Comparison of ENCODE assay signal across 1 cellular context in the genomic region with DNA sequence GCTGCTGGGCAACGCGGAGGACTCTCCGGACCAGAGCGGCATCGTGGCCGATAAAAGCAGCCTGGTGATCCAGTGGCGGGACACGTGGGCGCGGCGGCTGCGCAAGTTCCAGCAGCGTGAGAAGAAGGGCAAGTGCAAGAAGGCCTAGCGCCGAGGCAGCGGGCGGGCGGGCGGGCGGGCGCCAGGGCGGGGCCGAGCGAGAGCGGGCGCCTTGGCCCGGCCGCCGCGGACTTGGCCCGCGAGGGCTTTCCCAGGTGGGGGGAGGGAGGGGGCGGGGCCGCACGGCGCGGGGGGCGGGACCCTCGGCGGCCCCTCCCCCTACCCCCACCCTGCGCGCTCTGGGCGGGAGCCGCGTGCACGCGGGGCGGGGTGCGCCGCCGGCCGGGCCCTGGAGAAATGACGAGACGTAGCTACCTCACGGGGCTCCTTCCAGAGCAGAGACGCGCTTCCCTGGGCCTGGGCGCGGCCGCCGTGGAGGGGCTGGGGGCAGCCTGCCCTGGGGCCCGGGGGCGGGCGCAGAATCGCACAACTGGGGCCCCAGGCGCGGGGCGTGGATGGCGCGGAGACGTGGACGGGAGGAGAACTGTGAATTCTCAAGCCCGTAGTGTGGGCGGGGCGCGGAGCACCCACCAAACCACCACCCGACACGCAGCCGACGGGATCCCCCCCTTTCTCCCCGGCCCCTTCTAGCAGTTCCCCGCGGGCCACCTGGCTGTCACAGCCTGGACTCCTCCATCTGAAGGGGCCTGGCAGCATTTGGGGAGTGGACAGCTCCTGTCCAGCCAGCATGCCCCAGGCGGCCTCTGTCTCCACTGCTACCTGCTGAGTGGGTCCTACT.
TF ChIP-seq lines count a peak whose summit lies in the region.

No MANE protein-coding gene starts in this region.

TF ChIP-seq in HEK293, 187 proteins besides CTCF, POLR2A, EP300 and RAD21 (continued from another document):
- TF ChIP-seq, protein P1, sequence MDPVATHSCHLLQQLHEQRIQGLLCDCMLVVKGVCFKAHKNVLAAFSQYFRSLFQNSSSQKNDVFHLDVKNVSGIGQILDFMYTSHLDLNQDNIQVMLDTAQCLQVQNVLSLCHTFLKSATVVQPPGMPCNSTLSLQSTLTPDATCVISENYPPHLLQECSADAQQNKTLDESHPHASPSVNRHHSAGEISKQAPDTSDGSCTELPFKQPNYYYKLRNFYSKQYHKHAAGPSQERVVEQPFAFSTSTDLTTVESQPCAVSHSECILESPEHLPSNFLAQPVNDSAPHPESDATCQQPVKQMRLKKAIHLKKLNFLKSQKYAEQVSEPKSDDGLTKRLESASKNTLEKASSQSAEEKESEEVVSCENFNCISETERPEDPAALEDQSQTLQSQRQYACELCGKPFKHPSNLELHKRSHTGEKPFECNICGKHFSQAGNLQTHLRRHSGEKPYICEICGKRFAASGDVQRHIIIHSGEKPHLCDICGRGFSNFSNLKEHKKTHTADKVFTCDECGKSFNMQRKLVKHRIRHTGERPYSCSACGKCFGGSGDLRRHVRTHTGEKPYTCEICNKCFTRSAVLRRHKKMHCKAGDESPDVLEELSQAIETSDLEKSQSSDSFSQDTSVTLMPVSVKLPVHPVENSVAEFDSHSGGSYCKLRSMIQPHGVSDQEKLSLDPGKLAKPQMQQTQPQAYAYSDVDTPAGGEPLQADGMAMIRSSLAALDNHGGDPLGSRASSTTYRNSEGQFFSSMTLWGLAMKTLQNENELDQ (tag by site-specific recombination; IDR thresholded peaks at IDR 0.05; ENCODE audit: low read depth): no peak
- TF ChIP-seq ZNF37A (tag by site-specific recombination; IDR thresholded peaks at IDR 0.05) (no peak), ZNF830 (tag by site-specific recombination; IDR thresholded peaks at IDR 0.05; ENCODE audit: low read depth) (no peak), ZFHX2 (tag by site-specific recombination; conservative IDR thresholded peaks at IDR 0.05) (peak; percentile 74), ZNF792 (tag by site-specific recombination; IDR thresholded peaks at IDR 0.05) (no peak), ZNF2 (tag by site-specific recombination; IDR thresholded peaks at IDR 0.05) (no peak), ZNF146 (tag by site-specific recombination; IDR thresholded peaks at IDR 0.05) (no peak), GLI4 (tag by site-specific recombination; IDR thresholded peaks at IDR 0.05) (peak; percentile 59; the same call in 1 of the 2 replicates), ZNF529 (tag by site-specific recombination; IDR thresholded peaks at IDR 0.05; ENCODE audit: insufficient replicate concordance) (no peak), KLF8 (tag by site-specific recombination; IDR thresholded peaks at IDR 0.05) (peak; percentile 28; the same call in 1 of the 2 replicates), ZNF48 (tag by site-specific recombination; IDR thresholded peaks at IDR 0.05) (no peak), ZNF133 (tag by site-specific recombination; IDR thresholded peaks at IDR 0.05) (no peak), ZNF423 (tag by site-specific recombination; IDR thresholded peaks at IDR 0.05) (peak; percentile 40; the same call in 1 of the 2 replicates), ZNF585B (tag by site-specific recombination; IDR thresholded peaks at IDR 0.05) (no peak), ZNF510 (tag by site-specific recombination; IDR thresholded peaks at IDR 0.05; ENCODE audit: insufficient replicate concordance) (no peak), ZNF629 (tag by site-specific recombination; IDR thresholded peaks at IDR 0.05) (no peak)
- TF ChIP-seq, protein P2, sequence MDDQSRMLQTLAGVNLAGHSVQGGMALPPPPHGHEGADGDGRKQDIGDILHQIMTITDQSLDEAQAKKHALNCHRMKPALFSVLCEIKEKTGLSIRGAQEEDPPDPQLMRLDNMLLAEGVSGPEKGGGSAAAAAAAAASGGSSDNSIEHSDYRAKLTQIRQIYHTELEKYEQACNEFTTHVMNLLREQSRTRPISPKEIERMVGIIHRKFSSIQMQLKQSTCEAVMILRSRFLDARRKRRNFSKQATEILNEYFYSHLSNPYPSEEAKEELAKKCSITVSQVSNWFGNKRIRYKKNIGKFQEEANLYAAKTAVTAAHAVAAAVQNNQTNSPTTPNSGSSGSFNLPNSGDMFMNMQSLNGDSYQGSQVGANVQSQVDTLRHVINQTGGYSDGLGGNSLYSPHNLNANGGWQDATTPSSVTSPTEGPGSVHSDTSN (CRISPR knock-in tag; IDR thresholded peaks at IDR 0.05): 0 out of 2 replicates have a peak, but pooled peaks have one; percentile 31
- TF ChIP-seq, protein P3, sequence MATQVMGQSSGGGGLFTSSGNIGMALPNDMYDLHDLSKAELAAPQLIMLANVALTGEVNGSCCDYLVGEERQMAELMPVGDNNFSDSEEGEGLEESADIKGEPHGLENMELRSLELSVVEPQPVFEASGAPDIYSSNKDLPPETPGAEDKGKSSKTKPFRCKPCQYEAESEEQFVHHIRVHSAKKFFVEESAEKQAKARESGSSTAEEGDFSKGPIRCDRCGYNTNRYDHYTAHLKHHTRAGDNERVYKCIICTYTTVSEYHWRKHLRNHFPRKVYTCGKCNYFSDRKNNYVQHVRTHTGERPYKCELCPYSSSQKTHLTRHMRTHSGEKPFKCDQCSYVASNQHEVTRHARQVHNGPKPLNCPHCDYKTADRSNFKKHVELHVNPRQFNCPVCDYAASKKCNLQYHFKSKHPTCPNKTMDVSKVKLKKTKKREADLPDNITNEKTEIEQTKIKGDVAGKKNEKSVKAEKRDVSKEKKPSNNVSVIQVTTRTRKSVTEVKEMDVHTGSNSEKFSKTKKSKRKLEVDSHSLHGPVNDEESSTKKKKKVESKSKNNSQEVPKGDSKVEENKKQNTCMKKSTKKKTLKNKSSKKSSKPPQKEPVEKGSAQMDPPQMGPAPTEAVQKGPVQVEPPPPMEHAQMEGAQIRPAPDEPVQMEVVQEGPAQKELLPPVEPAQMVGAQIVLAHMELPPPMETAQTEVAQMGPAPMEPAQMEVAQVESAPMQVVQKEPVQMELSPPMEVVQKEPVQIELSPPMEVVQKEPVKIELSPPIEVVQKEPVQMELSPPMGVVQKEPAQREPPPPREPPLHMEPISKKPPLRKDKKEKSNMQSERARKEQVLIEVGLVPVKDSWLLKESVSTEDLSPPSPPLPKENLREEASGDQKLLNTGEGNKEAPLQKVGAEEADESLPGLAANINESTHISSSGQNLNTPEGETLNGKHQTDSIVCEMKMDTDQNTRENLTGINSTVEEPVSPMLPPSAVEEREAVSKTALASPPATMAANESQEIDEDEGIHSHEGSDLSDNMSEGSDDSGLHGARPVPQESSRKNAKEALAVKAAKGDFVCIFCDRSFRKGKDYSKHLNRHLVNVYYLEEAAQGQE (tag by site-specific recombination; IDR thresholded peaks at IDR 0.05): peak; percentile 91
- TF ChIP-seq, protein P4, sequence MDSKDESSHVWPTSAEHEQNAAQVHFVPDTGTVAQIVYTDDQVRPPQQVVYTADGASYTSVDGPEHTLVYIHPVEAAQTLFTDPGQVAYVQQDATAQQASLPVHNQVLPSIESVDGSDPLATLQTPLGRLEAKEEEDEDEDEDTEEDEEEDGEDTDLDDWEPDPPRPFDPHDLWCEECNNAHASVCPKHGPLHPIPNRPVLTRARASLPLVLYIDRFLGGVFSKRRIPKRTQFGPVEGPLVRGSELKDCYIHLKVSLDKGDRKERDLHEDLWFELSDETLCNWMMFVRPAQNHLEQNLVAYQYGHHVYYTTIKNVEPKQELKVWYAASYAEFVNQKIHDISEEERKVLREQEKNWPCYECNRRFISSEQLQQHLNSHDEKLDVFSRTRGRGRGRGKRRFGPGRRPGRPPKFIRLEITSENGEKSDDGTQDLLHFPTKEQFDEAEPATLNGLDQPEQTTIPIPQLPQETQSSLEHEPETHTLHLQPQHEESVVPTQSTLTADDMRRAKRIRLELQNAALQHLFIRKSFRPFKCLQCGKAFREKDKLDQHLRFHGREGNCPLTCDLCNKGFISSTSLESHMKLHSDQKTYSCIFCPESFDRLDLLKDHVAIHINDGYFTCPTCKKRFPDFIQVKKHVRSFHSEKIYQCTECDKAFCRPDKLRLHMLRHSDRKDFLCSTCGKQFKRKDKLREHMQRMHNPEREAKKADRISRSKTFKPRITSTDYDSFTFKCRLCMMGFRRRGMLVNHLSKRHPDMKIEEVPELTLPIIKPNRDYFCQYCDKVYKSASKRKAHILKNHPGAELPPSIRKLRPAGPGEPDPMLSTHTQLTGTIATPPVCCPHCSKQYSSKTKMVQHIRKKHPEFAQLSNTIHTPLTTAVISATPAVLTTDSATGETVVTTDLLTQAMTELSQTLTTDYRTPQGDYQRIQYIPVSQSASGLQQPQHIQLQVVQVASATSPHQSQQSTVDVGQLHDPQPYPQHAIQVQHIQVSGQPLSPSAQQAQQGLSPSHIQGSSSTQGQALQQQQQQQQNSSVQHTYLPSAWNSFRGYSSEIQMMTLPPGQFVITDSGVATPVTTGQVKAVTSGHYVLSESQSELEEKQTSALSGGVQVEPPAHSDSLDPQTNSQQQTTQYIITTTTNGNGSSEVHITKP (tag by site-specific recombination; IDR thresholded peaks at IDR 0.05): no peak
- TF ChIP-seq, protein P5, sequence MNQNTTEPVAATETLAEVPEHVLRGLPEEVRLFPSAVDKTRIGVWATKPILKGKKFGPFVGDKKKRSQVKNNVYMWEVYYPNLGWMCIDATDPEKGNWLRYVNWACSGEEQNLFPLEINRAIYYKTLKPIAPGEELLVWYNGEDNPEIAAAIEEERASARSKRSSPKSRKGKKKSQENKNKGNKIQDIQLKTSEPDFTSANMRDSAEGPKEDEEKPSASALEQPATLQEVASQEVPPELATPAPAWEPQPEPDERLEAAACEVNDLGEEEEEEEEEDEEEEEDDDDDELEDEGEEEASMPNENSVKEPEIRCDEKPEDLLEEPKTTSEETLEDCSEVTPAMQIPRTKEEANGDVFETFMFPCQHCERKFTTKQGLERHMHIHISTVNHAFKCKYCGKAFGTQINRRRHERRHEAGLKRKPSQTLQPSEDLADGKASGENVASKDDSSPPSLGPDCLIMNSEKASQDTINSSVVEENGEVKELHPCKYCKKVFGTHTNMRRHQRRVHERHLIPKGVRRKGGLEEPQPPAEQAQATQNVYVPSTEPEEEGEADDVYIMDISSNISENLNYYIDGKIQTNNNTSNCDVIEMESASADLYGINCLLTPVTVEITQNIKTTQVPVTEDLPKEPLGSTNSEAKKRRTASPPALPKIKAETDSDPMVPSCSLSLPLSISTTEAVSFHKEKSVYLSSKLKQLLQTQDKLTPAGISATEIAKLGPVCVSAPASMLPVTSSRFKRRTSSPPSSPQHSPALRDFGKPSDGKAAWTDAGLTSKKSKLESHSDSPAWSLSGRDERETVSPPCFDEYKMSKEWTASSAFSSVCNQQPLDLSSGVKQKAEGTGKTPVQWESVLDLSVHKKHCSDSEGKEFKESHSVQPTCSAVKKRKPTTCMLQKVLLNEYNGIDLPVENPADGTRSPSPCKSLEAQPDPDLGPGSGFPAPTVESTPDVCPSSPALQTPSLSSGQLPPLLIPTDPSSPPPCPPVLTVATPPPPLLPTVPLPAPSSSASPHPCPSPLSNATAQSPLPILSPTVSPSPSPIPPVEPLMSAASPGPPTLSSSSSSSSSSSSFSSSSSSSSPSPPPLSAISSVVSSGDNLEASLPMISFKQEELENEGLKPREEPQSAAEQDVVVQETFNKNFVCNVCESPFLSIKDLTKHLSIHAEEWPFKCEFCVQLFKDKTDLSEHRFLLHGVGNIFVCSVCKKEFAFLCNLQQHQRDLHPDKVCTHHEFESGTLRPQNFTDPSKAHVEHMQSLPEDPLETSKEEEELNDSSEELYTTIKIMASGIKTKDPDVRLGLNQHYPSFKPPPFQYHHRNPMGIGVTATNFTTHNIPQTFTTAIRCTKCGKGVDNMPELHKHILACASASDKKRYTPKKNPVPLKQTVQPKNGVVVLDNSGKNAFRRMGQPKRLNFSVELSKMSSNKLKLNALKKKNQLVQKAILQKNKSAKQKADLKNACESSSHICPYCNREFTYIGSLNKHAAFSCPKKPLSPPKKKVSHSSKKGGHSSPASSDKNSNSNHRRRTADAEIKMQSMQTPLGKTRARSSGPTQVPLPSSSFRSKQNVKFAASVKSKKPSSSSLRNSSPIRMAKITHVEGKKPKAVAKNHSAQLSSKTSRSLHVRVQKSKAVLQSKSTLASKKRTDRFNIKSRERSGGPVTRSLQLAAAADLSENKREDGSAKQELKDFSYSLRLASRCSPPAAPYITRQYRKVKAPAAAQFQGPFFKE (tag by site-specific recombination; IDR thresholded peaks at IDR 0.05; ENCODE audit: borderline replicate concordance): 0 out of 2 replicates have a peak, but pooled peaks have one; percentile 83
TF ChIP-seq in HEK293: peak in this region for 25.
